Comparison of ENCODE assay signal across 8 cellular contexts in the genomic region with DNA sequence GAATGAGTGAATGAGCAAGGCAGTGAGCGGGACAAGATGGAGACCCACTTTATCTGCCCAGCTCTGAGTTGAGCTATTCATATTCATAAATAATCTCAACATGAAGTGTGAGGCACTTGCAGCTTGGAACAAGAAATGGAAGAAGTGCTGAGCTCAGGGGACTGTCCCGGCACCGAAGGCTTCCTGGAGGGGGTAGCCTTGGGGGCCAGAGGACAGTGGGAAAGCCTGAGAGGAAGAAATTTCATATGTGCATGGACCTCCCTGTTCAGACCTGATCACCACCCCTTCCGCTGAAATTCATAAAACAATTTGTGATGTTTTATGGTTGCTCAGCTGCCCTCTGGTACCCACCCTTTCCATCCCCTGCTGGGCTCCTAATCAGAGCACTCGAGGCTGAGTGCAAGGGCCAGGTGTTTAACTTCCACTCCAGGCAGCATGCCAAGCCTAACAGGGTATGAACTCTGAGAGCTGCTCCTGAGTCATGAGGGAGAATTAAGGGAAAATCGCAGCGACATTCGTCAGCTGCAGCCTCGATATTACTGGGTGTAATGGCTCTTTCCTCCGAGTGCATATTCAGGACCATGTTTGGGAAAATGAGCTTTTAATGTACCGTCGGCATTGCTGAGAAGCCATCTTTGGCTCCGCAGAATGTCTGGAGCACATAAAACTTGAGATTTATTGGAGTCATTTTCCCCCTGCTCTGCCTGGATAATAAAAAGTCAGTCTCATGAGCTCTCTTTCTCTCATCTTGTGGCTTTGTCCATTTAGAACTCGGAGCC.
DNase-seq lines count a peak whose midpoint lies in the region; ATAC-seq and TF ChIP-seq lines count a peak whose summit lies in the region.

No MANE protein-coding gene starts in this region.

- no peak overlapping the region for H3K4me3 Mint-ChIP-seq in endothelial cell (ENCODE audit: unreplicated experiment)
- H3K4me3 Mint-ChIP-seq in naive thymus-derived CD4-positive, alpha-beta T cell = peak overlapping the region in 2 of 10 donors; percentile 5 to 24

- no peaks in the 10 kb centered on the region for H3K9me3 Mint-ChIP-seq in endothelial cell (ENCODE audit: unreplicated experiment)
- peaks cover 0 to 2% (median 0%) of the 10 kb centered on the region in 11 donors for H3K9me3 Mint-ChIP-seq in naive thymus-derived CD4-positive, alpha-beta T cell

- no peaks in the 10 kb centered on the region for H3K36me3 Mint-ChIP-seq in endothelial cell (ENCODE audit: low read depth, unreplicated experiment)
- peaks cover 0 to 7% (median 0%) of the 10 kb centered on the region in 5 donors for H3K36me3 Mint-ChIP-seq in naive thymus-derived CD4-positive, alpha-beta T cell

- TF ChIP-seq CTCF in brain microvascular endothelial cell (IDR thresholded peaks at IDR 0.05; ENCODE audit: low read depth, low read length, missing control alignments) = no peak
- no peak for TF ChIP-seq CTCF in endothelial cell (IDR thresholded peaks at IDR 0.05; ENCODE audit: unreplicated experiment)

- H3K36me3 ChIP-seq in brain microvascular endothelial cell (replicated peaks) (no peaks in the 10 kb centered on the region), mucosa of rectum (ENCODE audit: control insufficient read depth in 2 of 2, insufficient read depth in 2 of 2, low read length in 2 of 2) (no peaks in the 10 kb centered on the region)
- H3K36me3 ChIP-seq in naive thymus-derived CD4-positive, alpha-beta T cell (ENCODE audit: control insufficient read depth in 2 of 3, insufficient read depth in 3 of 3, low read length in 3 of 3) = no peaks in the 10 kb centered on the region

- peak overlapping the region in 1 of 2 donors; percentile 39 for H3K9ac ChIP-seq in mucosa of rectum (ENCODE audit: low read depth in 1 of 2, low read length in 2 of 2)

- DNase-seq in DMS 273 (lab: John Stamatoyannopoulos, UW; ENCODE audit: unreplicated experiment) = peak; percentile 93
- peak; percentile 96 for DNase-seq in NCI-H2029 (lab: John Stamatoyannopoulos, UW)
- DNase-seq in brain microvascular endothelial cell = peak; percentile 62
- no peak for DNase-seq in GDM1 (lab: John Stamatoyannopoulos, UW)
- DNase-seq in endothelial cell (ENCODE audit: low spot score) = no peak
- no peak for DNase-seq in naive thymus-derived CD4-positive, alpha-beta T cell

- ATAC-seq in HG03280 (IDR thresholded peaks at IDR 0.05; ENCODE audit: unreplicated experiment) = no peak
- ATAC-seq in naive thymus-derived CD4-positive, alpha-beta T cell = no peak

- in situ Hi-C loops in brain microvascular endothelial cell (cut with HindIII; ENCODE audit: low pct_ligation_motif_present, low sequenced_read_pairs) = no loop called here

- H3K4me1 Mint-ChIP-seq in endothelial cell (ENCODE audit: unreplicated experiment) = peaks cover 6% of the 10 kb centered on the region
- H3K4me1 Mint-ChIP-seq in naive thymus-derived CD4-positive, alpha-beta T cell = peaks cover 24 to 56% (median 43%) of the 10 kb centered on the region in 7 donors

- no peaks in the 10 kb centered on the region for H3K27me3 ChIP-seq in brain microvascular endothelial cell (replicated peaks)
- no peaks in the 10 kb centered on the region for H3K27me3 ChIP-seq in mucosa of rectum (ENCODE audit: control insufficient read depth in 2 of 2, insufficient read depth in 2 of 2, low read length in 2 of 2)
- H3K27me3 ChIP-seq in naive thymus-derived CD4-positive, alpha-beta T cell (ENCODE audit: control insufficient read depth in 2 of 2, insufficient read depth in 2 of 2, low read length in 2 of 2) = no peaks in the 10 kb centered on the region

- H3K4me1 ChIP-seq in mucosa of rectum (ENCODE audit: control insufficient read depth in 2 of 2, insufficient read depth in 2 of 2, low read length in 2 of 2) = peaks cover 32 to 55% of the 10 kb centered on the region in 2 donors
- H3K4me1 ChIP-seq in naive thymus-derived CD4-positive, alpha-beta T cell (ENCODE audit: control insufficient read depth in 2 of 2, insufficient read depth in 2 of 2, low read length in 2 of 2) = peaks cover 26 to 33% of the 10 kb centered on the region in 2 donors

- no peak overlapping the region for H3K4me3 ChIP-seq in brain microvascular endothelial cell (ENCODE audit: low read depth, low read length)
- peak overlapping the region; percentile 6 to 62 for H3K4me3 ChIP-seq in mucosa of rectum (ENCODE audit: low read length in 2 of 2)
- no peak overlapping the region for H3K4me3 ChIP-seq in naive thymus-derived CD4-positive, alpha-beta T cell (ENCODE audit: low read length)

- H3K9me3 ChIP-seq in mucosa of rectum (ENCODE audit: control insufficient read depth in 2 of 2, low read length in 2 of 2) = no peaks in the 10 kb centered on the region
- no peaks in the 10 kb centered on the region for H3K9me3 ChIP-seq in naive thymus-derived CD4-positive, alpha-beta T cell (ENCODE audit: control insufficient read depth in 2 of 3, low read length in 3 of 3)

- CTCF ChIA-PET in naive thymus-derived CD4-positive, alpha-beta T cell (lab: Charles Lee) = interaction anchor here (1.1 kb wide), 1 partner anchor 76 kb away, joined by 4 read pairs; no protein-coding TSS in a partner anchor

- H3K27ac ChIP-seq in brain microvascular endothelial cell = no peak overlapping the region
- H3K27ac ChIP-seq in mucosa of rectum (ENCODE audit: low read depth in 2 of 2, low read length in 2 of 2) = peak overlapping the region; percentile 73 to 74
- H3K27ac ChIP-seq in naive thymus-derived CD4-positive, alpha-beta T cell (ENCODE audit: low read depth, low read length) = no peak overlapping the region

- peaks cover 7% of the 10 kb centered on the region for H3K27me3 Mint-ChIP-seq in endothelial cell (ENCODE audit: unreplicated experiment)
- H3K27me3 Mint-ChIP-seq in naive thymus-derived CD4-positive, alpha-beta T cell = peaks cover 0 to 69% (median 5%) of the 10 kb centered on the region in 5 donors

- POLR2A ChIA-PET in naive thymus-derived CD4-positive, alpha-beta T cell (lab: Charles Lee) = interaction anchor here (1.5 kb wide), 1 partner anchor 22 kb away, joined by 3 read pairs; no protein-coding TSS in a partner anchor

- H3K27ac Mint-ChIP-seq in endothelial cell (ENCODE audit: unreplicated experiment) = no peak overlapping the region
- H3K27ac Mint-ChIP-seq in naive thymus-derived CD4-positive, alpha-beta T cell = peak overlapping the region in 1 of 9 donors; percentile 17

- intact Hi-C loops in naive thymus-derived CD4-positive, alpha-beta T cell (cut with micrococcal nuclease) = loop anchor here (2.0 to 5.0 kb wide), 3 partner anchors 49 to 266 kb away; no protein-coding TSS in a partner anchor

Comparison
In these comparisons a context has a peak if more than half of its experiments do, and no peak if none do; other contexts are left out.
1. DNase-seq: peak in DMS 273 (single experiment), NCI-H2029 (single experiment) and brain microvascular endothelial cell (single experiment); none in GDM1 (single experiment), endothelial cell (single experiment) and naive thymus-derived CD4-positive, alpha-beta T cell (0 of 9).
2. H3K27ac ChIP-seq: peak in mucosa of rectum (2 of 2); none in brain microvascular endothelial cell (single experiment) and naive thymus-derived CD4-positive, alpha-beta T cell (single experiment).
3. H3K4me3 ChIP-seq: peak in mucosa of rectum (2 of 2); none in brain microvascular endothelial cell (single experiment) and naive thymus-derived CD4-positive, alpha-beta T cell (single experiment).